In the genomic region with DNA sequence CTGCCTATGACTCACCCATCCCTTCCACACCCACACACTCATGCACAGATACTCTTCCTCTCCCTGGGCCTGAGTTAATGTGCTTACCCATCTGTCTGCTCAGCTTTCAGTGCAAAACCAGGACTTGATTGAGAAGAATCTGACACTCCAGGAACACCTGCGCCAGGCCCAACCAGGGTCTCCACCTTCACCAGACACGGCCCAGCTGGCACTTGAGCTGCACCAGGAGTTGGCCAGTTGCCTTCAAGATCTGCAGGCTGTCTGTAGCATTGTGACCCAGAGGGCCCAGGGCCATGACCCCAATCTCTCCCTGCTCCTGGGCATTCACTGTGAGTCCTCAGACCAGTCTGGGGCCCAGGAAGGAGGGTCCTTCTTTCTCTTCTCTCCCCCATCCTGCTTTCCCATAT, we compare ENCODE assay signal across 9 cellular contexts. TPM values are rescaled to one million over a fixed set of nuclear protein-coding genes. Genes with fewer than 3 reads are reported as not detected.
DNase-seq lines count a peak whose midpoint lies in the region; ATAC-seq, FAIRE-seq and TF ChIP-seq lines count a peak whose summit lies in the region.
"Had no signal": no experiment of that assay in that cellular context is flagged by ENCODE, and none has a peak within 500 bp of the region (broad histone marks: within the 10 kb centered on the region; RNA-seq: fewer than 3 reads in every experiment).

No MANE protein-coding gene starts in this region.

- peaks cover 56% of the 10 kb centered on the region for H3K4me1 ChIP-seq in astrocyte (ENCODE audit: insufficient read depth, low read length)
- peaks cover 55% of the 10 kb centered on the region for H3K4me1 ChIP-seq in mucosa of descending colon (ENCODE audit: low read depth)
- peaks cover 3 to 15% of the 10 kb centered on the region in 2 donors for H3K4me1 ChIP-seq in uterus
- H3K4me1 ChIP-seq in mesendoderm (ENCODE audit: control insufficient read depth, low read depth, low read length), result peaks cover 8% of the 10 kb centered on the region

- no peak for TF ChIP-seq POLR2A in uterus (IDR thresholded peaks at IDR 0.05)

- ATAC-seq in mucosa of descending colon, result no peak
- ATAC-seq in HG02938 (IDR thresholded peaks at IDR 0.05; ENCODE audit: unreplicated experiment), result no peak

- no peak for FAIRE-seq in astrocyte (lab: Jason Lieb, UNC)

- H4K20me1 ChIP-seq in astrocyte (ENCODE audit: insufficient read depth, low read length), result peaks cover 14% of the 10 kb centered on the region

- H3K18ac ChIP-seq in mesendoderm (ENCODE audit: low read length), result no peak overlapping the region

- no peak overlapping the region for H3K23ac ChIP-seq in mesendoderm (ENCODE audit: low read length)

- no peak overlapping the region for H2BK5ac ChIP-seq in mesendoderm (ENCODE audit: low read length)

- H3K27ac ChIP-seq in astrocyte (ENCODE audit: low read depth, low read length), result peak overlapping the region; percentile 74
- H3K27ac ChIP-seq in uterus, result peak overlapping the region; percentile 80 to 86
- no peak overlapping the region for H3K27ac ChIP-seq in mesendoderm (ENCODE audit: low read depth, low read length)

- TF ChIP-seq CTCF in astrocyte (IDR thresholded peaks at IDR 0.05; ENCODE audit: insufficient read depth, low read depth, low read length) (no peak), mucosa of descending colon (IDR thresholded peaks at IDR 0.05) (no peak), uterus (IDR thresholded peaks at IDR 0.05) (no peak)

- H3K9ac ChIP-seq in astrocyte (ENCODE audit: low read length), result peak overlapping the region; percentile 58
- no peak overlapping the region for H3K9ac ChIP-seq in mesendoderm (ENCODE audit: low read length)

- intact Hi-C loops in mucosa of descending colon (cut with DNase I, micrococcal nuclease) (loop anchor here (5.0 kb wide), 1 partner anchor 46 kb away; no protein-coding TSS in a partner anchor), uterus (cut with DNase I; ENCODE audit: low total_unique reads) (no loop called here)

- peak overlapping the region; percentile 13 for H3K4me3 ChIP-seq in astrocyte (ENCODE audit: insufficient read depth, low read depth, low read length)
- H3K4me3 ChIP-seq in mucosa of descending colon, result no peak overlapping the region
- H3K4me3 ChIP-seq in uterus, result no peak overlapping the region
- no peak overlapping the region for H3K4me3 ChIP-seq in mesendoderm (ENCODE audit: low read length)

- H3K36me3 Mint-ChIP-seq in activated naive CD4-positive, alpha-beta T cell treated with anti-CD3 and anti-CD28 coated beads, Interleukin-2, amount 50 U/mL, for 24 hours, result peaks cover 25% of the 10 kb centered on the region
- H3K36me3 Mint-ChIP-seq in astrocyte (ENCODE audit: low read depth, unreplicated experiment), result peaks cover 17% of the 10 kb centered on the region

- no peaks in the 10 kb centered on the region for H3K9me3 ChIP-seq in astrocyte (ENCODE audit: insufficient read depth, low read depth, low read length)
- H3K9me3 ChIP-seq in mucosa of descending colon, result no peaks in the 10 kb centered on the region
- no peaks in the 10 kb centered on the region for H3K9me3 ChIP-seq in uterus

- peaks cover 1% of the 10 kb centered on the region for H3K79me1 ChIP-seq in mesendoderm (ENCODE audit: low read length)

- peaks cover 17% of the 10 kb centered on the region for H3K36me3 ChIP-seq in astrocyte (ENCODE audit: insufficient read depth, low read length)
- H3K36me3 ChIP-seq in mucosa of descending colon (ENCODE audit: low read depth), result no peaks in the 10 kb centered on the region
- H3K36me3 ChIP-seq in uterus, result no peaks in the 10 kb centered on the region
- peaks cover 23% of the 10 kb centered on the region for H3K36me3 ChIP-seq in mesendoderm (ENCODE audit: control insufficient read depth, insufficient read depth, low read length)

- peaks cover 53% of the 10 kb centered on the region for H3K4me1 Mint-ChIP-seq in activated naive CD4-positive, alpha-beta T cell treated with anti-CD3 and anti-CD28 coated beads, Interleukin-2, amount 50 U/mL, for 24 hours
- peaks cover 51% of the 10 kb centered on the region for H3K4me1 Mint-ChIP-seq in astrocyte (ENCODE audit: low read depth, unreplicated experiment)

- no peak overlapping the region for H2BK15ac ChIP-seq in mesendoderm (replicated peaks; ENCODE audit: low read depth)

- H3K9me3 Mint-ChIP-seq in activated naive CD4-positive, alpha-beta T cell treated with anti-CD3 and anti-CD28 coated beads, Interleukin-2, amount 50 U/mL, for 24 hours, result no peaks in the 10 kb centered on the region
- H3K9me3 Mint-ChIP-seq in astrocyte (ENCODE audit: unreplicated experiment), result no peaks in the 10 kb centered on the region

- H3K79me2 ChIP-seq in astrocyte (ENCODE audit: insufficient read depth, low read length), result peaks cover 24% of the 10 kb centered on the region
- no peaks in the 10 kb centered on the region for H3K79me2 ChIP-seq in mesendoderm (ENCODE audit: control insufficient read depth, insufficient read depth, low read length)

- H2BK120ac ChIP-seq in mesendoderm (ENCODE audit: low read depth, low read length), result no peak overlapping the region

- no peak overlapping the region for H3K4ac ChIP-seq in mesendoderm (ENCODE audit: low read depth, low read length)

- DNase-seq in activated naive CD4-positive, alpha-beta T cell treated with anti-CD3 and anti-CD28 coated beads, Interleukin-2, amount 50 U/mL, for 16 hours, result no peak
- no peak for DNase-seq in astrocyte (ENCODE audit: low read depth)
- DNase-seq in mucosa of descending colon, result peak in 2 of 3 donors; percentile 62 to 70
- no peak for DNase-seq in uterus
- DNase-seq in mesendoderm, result no peak
- DNase-seq in NCI-H187 (lab: John Stamatoyannopoulos, UW), result no peak

- peak overlapping the region; percentile 73 for H3K27ac Mint-ChIP-seq in activated naive CD4-positive, alpha-beta T cell treated with anti-CD3 and anti-CD28 coated beads, Interleukin-2, amount 50 U/mL, for 24 hours
- peak overlapping the region; percentile 79 for H3K27ac Mint-ChIP-seq in astrocyte (ENCODE audit: unreplicated experiment)

- no peak overlapping the region for H4K5ac ChIP-seq in mesendoderm (ENCODE audit: low read length)

- no peak overlapping the region for H2AFZ ChIP-seq in astrocyte (ENCODE audit: low read depth, low read length)

- no peak overlapping the region for H3K56ac ChIP-seq in mesendoderm (ENCODE audit: low read length)

- WGBS in mesendoderm (ENCODE audit: extremely low coverage, insufficient coverage, low lambda C conversion rate), result no CpG with 5 or more reads among the region's 2 CpGs

- H3K27me3 Mint-ChIP-seq in activated naive CD4-positive, alpha-beta T cell treated with anti-CD3 and anti-CD28 coated beads, Interleukin-2, amount 50 U/mL, for 24 hours, result no peaks in the 10 kb centered on the region
- H3K27me3 Mint-ChIP-seq in astrocyte (ENCODE audit: low read depth, unreplicated experiment), result no peaks in the 10 kb centered on the region

- H4K8ac ChIP-seq in mesendoderm (ENCODE audit: low read depth, low read length), result no peak overlapping the region

- H3K27me3 ChIP-seq in astrocyte (ENCODE audit: insufficient read depth, low read length) (no peaks in the 10 kb centered on the region), uterus (no peaks in the 10 kb centered on the region), mesendoderm (ENCODE audit: insufficient read depth, low read length, poor library complexity) (no peaks in the 10 kb centered on the region)

- peak overlapping the region; percentile 74 for H3K4me3 Mint-ChIP-seq in activated naive CD4-positive, alpha-beta T cell treated with anti-CD3 and anti-CD28 coated beads, Interleukin-2, amount 50 U/mL, for 24 hours
- H3K4me3 Mint-ChIP-seq in astrocyte (ENCODE audit: unreplicated experiment), result no peak overlapping the region

- H2AK5ac ChIP-seq in mesendoderm (ENCODE audit: low read length), result no peak overlapping the region

- H3K4me2 ChIP-seq in astrocyte (ENCODE audit: low read length) (peak overlapping the region; percentile 77), mesendoderm (ENCODE audit: low read length) (no peak overlapping the region)

RNA-seq across cellular contexts. Expression of a gene that starts 3.5 kb away (rescaled TPM):
- total RNA-seq in astrocyte (301 and 324 TPM in 2 replicates), mucosa of descending colon (100 to 1,000 TPM; 156 to 422 (median 385) TPM), uterus (10 to 100 TPM in 3 of 4 donors, 1 to 10 TPM in 1; 5.0 to 86.6 (median 52.3) TPM)
- polyA plus RNA-seq in mesendoderm (2013, experiment 1 of 2), result 80.4 TPM
- polyA plus RNA-seq in mesendoderm (2013, experiment 2 of 2), result 79.4 TPM

RNA-seq across cellular contexts. Expression of a gene that starts 30.0 kb away (rescaled TPM):
- total RNA-seq in astrocyte, result 12.8 and 13.7 TPM in 2 replicates
- total RNA-seq in mucosa of descending colon, result 10 to 100 TPM; 12.9 to 17.9 (median 16.4) TPM
- total RNA-seq in uterus, result 10 to 100 TPM in 3 of 4 donors, 1 to 10 TPM in 1; 7.4 to 36.5 (median 13.4) TPM
- polyA plus RNA-seq in mesendoderm (2013, experiment 1 of 2), result 6.0 TPM
- 6.4 TPM for polyA plus RNA-seq in mesendoderm (2013, experiment 2 of 2)

RNA-seq across cellular contexts. Expression of a gene that starts 41.3 kb away (rescaled TPM):
- total RNA-seq in astrocyte, result 1.9 TPM in 1 of 2 replicates, not detected in the other
- 10 to 100 TPM in 2 of 3 donors, 1 to 10 TPM in 1; 6.9 to 17.8 (median 13.1) TPM for total RNA-seq in mucosa of descending colon
- 1 to 10 TPM in 1 of 4 donors, not detected in 3; 7.8 TPM for total RNA-seq in uterus
- 6.4 TPM for polyA plus RNA-seq in mesendoderm (2013, experiment 1 of 2)
- polyA plus RNA-seq in mesendoderm (2013, experiment 2 of 2), result 5.3 TPM
- total RNA-seq: Daoy had no signal

RNA-seq across cellular contexts. Expression of a gene that starts 42.4 kb away (rescaled TPM):
- total RNA-seq in astrocyte, result 10.2 and 10.5 TPM in 2 replicates
- 10 to 100 TPM; 10.7 to 15.9 (median 15.6) TPM for total RNA-seq in mucosa of descending colon
- total RNA-seq in uterus, result 10 to 100 TPM in 1 of 4 donors, 1 to 10 TPM in 3; 1.8 to 14.0 (median 5.3) TPM
- polyA plus RNA-seq in mesendoderm (2013, experiment 1 of 2), result 20.0 TPM
- polyA plus RNA-seq in mesendoderm (2013, experiment 2 of 2), result 19.8 TPM

Comparison
In these comparisons a context has a peak if more than half of its experiments do, and no peak if none do; other contexts are left out.
1. DNase-seq: peak in mucosa of descending colon (2 of 3); none in activated naive CD4-positive, alpha-beta T cell treated with anti-CD3 and anti-CD28 coated beads, Interleukin-2, amount 50 U/mL, for 16 hours (single experiment), astrocyte (single experiment), uterus (0 of 2), mesendoderm (single experiment) and NCI-H187 (0 of 2).